Comparison of ENCODE assay signal across 17 cellular contexts in genomic region chr1:51410568-51411460, GRCh38.
DNase-seq lines count a peak whose midpoint lies in the region; ATAC-seq, FAIRE-seq and TF ChIP-seq lines count a peak whose summit lies in the region.
"Had no signal": no experiment of that assay in that cellular context is flagged by ENCODE, and none has a peak within 500 bp of the region (broad histone marks: within the 10 kb centered on the region; RNA-seq: fewer than 3 reads in every experiment).

No MANE protein-coding gene starts in this region.

- in situ Hi-C loops in SK-MEL-5 (cut with HindIII; ENCODE audit: low pct_unique_long_range_greater_than_20kb, low sequenced_read_pairs) = no loop called here

- H3K9me3 Mint-ChIP-seq in activated T-helper 2 cell treated with anti-CD3 and anti-CD28 coated beads, Interferon-gamma antibody, Interleukin-2, Interleukin-4, amounts not matched to agents 10 μg/mL and 5 μg/mL and 100 μg/mL, durations not matched to agents 14 hours and 24 hours and 36 hours = no peaks in the 10 kb centered on the region
- H3K9me3 Mint-ChIP-seq in activated naive CD4-positive, alpha-beta T cell treated with anti-CD3 and anti-CD28 coated beads, Interleukin-2, amount 50 U/mL, for 72 hours = no peaks in the 10 kb centered on the region
- H3K9me3 Mint-ChIP-seq: activated T-cell treated with anti-CD3 and anti-CD28 coated beads, Interleukin-2, amount 50 U/mL, for 4 hours; immature natural killer cell; T-helper 1 cell treated with Interleukin-12 subunit alpha and Interleukin-12 subunit beta and Interleukin-4 antibody, amounts not matched to agents 30 μg/mL and 1 μg/mL, for 36 hours had no signal

- TF ChIP-seq CTCF in AG04449 (IDR thresholded peaks at IDR 0.05; ENCODE audit: insufficient read depth, low read length, missing control alignments) = no peak

- CTCF ChIA-PET in AG04449 (lab: Yijun Ruan, JAX) = no interaction called here

- H3K27me3 Mint-ChIP-seq in activated T-helper 2 cell treated with anti-CD3 and anti-CD28 coated beads, Interferon-gamma antibody, Interleukin-2, Interleukin-4, amounts not matched to agents 10 μg/mL and 5 μg/mL and 100 μg/mL, durations not matched to agents 14 hours and 24 hours and 36 hours (ENCODE audit: low read depth) = no peaks in the 10 kb centered on the region

- no peak overlapping the region for H3K27ac Mint-ChIP-seq in activated T-helper 2 cell treated with anti-CD3 and anti-CD28 coated beads, Interferon-gamma antibody, Interleukin-2, Interleukin-4, amounts not matched to agents 10 μg/mL and 5 μg/mL and 100 μg/mL, durations not matched to agents 14 hours and 24 hours and 36 hours
- H3K27ac Mint-ChIP-seq in activated naive CD4-positive, alpha-beta T cell treated with anti-CD3 and anti-CD28 coated beads, Interleukin-2, amount 50 U/mL, for 72 hours = no peak overlapping the region
- H3K27ac Mint-ChIP-seq: T-helper 1 cell treated with Interleukin-12 subunit alpha and Interleukin-12 subunit beta and Interleukin-4 antibody, amounts not matched to agents 30 μg/mL and 1 μg/mL, for 36 hours had no signal

- H3K4me3 Mint-ChIP-seq in activated T-helper 2 cell treated with anti-CD3 and anti-CD28 coated beads, Interferon-gamma antibody, Interleukin-2, Interleukin-4, amounts not matched to agents 10 μg/mL and 5 μg/mL and 100 μg/mL, durations not matched to agents 14 hours and 24 hours and 36 hours (ENCODE audit: low read depth) = no peak overlapping the region
- H3K4me3 Mint-ChIP-seq: activated T-cell treated with anti-CD3 and anti-CD28 coated beads, Interleukin-2, amount 50 U/mL, for 4 hours; immature natural killer cell; T-helper 1 cell treated with Interleukin-12 subunit alpha and Interleukin-12 subunit beta and Interleukin-4 antibody, amounts not matched to agents 30 μg/mL and 1 μg/mL, for 36 hours had no signal

- peak; percentile 82 for FAIRE-seq in GM12892 (lab: Jason Lieb, UNC)

- H3K4me1 Mint-ChIP-seq in activated T-helper 2 cell treated with anti-CD3 and anti-CD28 coated beads, Interferon-gamma antibody, Interleukin-2, Interleukin-4, amounts not matched to agents 10 μg/mL and 5 μg/mL and 100 μg/mL, durations not matched to agents 14 hours and 24 hours and 36 hours (ENCODE audit: low read depth) = peaks cover 7% of the 10 kb centered on the region

- H3K4me3 ChIP-seq in AG04449 (ENCODE audit: low read depth, low read length) = no peak overlapping the region
- H3K4me3 ChIP-seq: vagina had no signal

- no peak for ATAC-seq in GM21786 (IDR thresholded peaks at IDR 0.05; ENCODE audit: unreplicated experiment)
- ATAC-seq in activated naive CD4-positive, alpha-beta T cell treated with anti-CD3 and anti-CD28 coated beads, Interleukin-2, amount 50 U/mL, for 72 hours = no peak
- ATAC-seq: activated T-cell treated with anti-CD3 and anti-CD28 coated beads, Interleukin-2, amount 50 U/mL, for 4 hours; foreskin keratinocyte had no signal

- POLR2A ChIA-PET in AG04449 (lab: Yijun Ruan, JAX) = no interaction called here

- peaks cover 51% of the 10 kb centered on the region for H3K36me3 Mint-ChIP-seq in activated T-helper 2 cell treated with anti-CD3 and anti-CD28 coated beads, Interferon-gamma antibody, Interleukin-2, Interleukin-4, amounts not matched to agents 10 μg/mL and 5 μg/mL and 100 μg/mL, durations not matched to agents 14 hours and 24 hours and 36 hours (ENCODE audit: low read depth)
- peaks cover 8% of the 10 kb centered on the region in 2 donors for H3K36me3 Mint-ChIP-seq in activated naive CD4-positive, alpha-beta T cell treated with anti-CD3 and anti-CD28 coated beads, Interleukin-2, amount 50 U/mL, for 72 hours

- TF ChIP-seq POLR2A in GM12892 (IDR thresholded peaks at IDR 0.05; ENCODE audit: low read depth, low read length) = no peak

- intact Hi-C loops in activated T-helper 2 cell treated with anti-CD3 and anti-CD28 coated beads, Interferon-gamma antibody, Interleukin-2, Interleukin-4, amounts not matched to agents 10 μg/mL and 5 μg/mL and 100 μg/mL, durations not matched to agents 14 hours and 24 hours and 36 hours (cut with micrococcal nuclease) = no loop called here

- DNase-seq in AG04449 (ENCODE audit: low read depth, low spot score) = peak; percentile 12
- no peak for DNase-seq in GM12892 (ENCODE audit: insufficient read length)
- DNase-seq in SK-MEL-5 (ENCODE audit: low read depth, low spot score) = peak; percentile 7
- peak; percentile 12 for DNase-seq in hepatic stellate cell (ENCODE audit: low spot score)
- no peak for DNase-seq in activated T-helper 2 cell treated with anti-CD3 and anti-CD28 coated beads, Interferon-gamma antibody, Interleukin-2, Interleukin-4, amounts not matched to agents 10 μg/mL and 5 μg/mL and 100 μg/mL, durations not matched to agents 14 hours and 24 hours and 36 hours (ENCODE audit: low spot score)
- no peak for DNase-seq in DMS79 (lab: John Stamatoyannopoulos, UW)
- no peak for DNase-seq in activated naive CD4-positive, alpha-beta T cell treated with anti-CD3 and anti-CD28 coated beads, Interleukin-2, amount 50 U/mL, for 72 hours (ENCODE audit: low spot score in 2 of 2)
- DNase-seq: activated CD4-positive, alpha-beta T cell treated with anti-CD3 and anti-CD28 coated beads for 48 hours; activated T-cell treated with anti-CD3 and anti-CD28 coated beads, Interleukin-2, amount 50 U/mL, for 4 hours; foreskin keratinocyte; immature natural killer cell; NCI-H2227 treated with DMSO at 0.1 percent for 48 hours; posterior cingulate gyrus; stimulated activated CD4-positive, alpha-beta T cell treated with anti-CD3 and anti-CD28 coated beads, Interleukin-1b, Interleukin-23, amount 100 ng/mL, for 48 hours had no signal

Comparison
In these comparisons a context has a peak if more than half of its experiments do, and no peak if none do; other contexts are left out.
1. DNase-seq: peak in AG04449 (single experiment), SK-MEL-5 (single experiment) and hepatic stellate cell (single experiment); none in GM12892 (single experiment), activated T-helper 2 cell treated with anti-CD3 and anti-CD28 coated beads, Interferon-gamma antibody, Interleukin-2, Interleukin-4, amounts not matched to agents 10 μg/mL and 5 μg/mL and 100 μg/mL, durations not matched to agents 14 hours and 24 hours and 36 hours (single experiment), DMS79 (single experiment) and activated naive CD4-positive, alpha-beta T cell treated with anti-CD3 and anti-CD28 coated beads, Interleukin-2, amount 50 U/mL, for 72 hours (0 of 2).